16 cellular contexts compared by ENCODE assay signal in the genomic region with DNA sequence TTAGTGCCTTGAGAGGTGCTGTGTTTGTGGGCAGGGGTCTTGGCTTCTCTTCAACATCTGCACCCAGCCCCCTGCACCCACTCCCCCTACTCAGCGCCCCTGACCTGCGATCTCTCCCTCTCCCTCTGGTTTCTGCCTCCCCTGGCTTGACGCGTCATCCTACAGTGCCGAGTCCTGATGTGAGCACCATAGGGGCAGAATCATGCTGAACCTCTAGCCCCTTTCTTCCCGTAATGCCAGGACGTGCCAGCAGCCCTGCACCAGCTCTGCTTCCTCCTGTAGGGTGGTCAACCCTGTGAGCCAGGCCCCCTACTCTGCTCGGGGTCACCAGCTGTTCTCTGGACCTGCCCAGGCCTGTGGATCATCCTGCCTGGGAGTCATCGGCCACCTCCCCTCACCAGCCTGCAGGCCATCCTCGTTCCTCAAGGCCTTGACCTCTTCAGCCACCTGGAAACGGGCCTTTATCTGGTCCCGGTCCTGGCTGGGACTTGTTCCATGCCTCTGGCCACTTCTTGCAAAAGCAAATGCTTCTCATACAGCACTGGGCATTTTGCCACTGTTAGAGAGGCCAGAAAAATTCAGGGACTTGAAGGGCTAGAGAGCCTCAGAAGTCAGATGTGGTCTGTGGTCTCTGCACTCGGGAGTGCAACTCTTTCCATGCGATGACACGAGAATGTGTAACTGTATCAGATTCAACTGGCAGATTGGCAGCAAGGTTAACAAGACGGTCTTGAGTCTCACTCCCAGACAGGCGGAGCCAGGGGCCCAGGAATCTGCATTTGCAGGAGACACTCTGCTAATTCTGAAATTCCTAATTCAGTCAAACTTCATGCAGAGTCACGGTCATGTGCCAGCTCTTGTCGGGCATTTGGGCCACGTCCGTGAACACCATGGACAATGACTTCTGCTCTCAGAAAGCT. TPM values are rescaled to one million over a fixed set of nuclear protein-coding genes. Genes with fewer than 3 reads are reported as not detected.
DNase-seq lines count a peak whose midpoint lies in the region; ATAC-seq, FAIRE-seq and TF ChIP-seq lines count a peak whose summit lies in the region.
"Had no signal": no experiment of that assay in that cellular context is flagged by ENCODE, and none has a peak within 500 bp of the region (broad histone marks: within the 10 kb centered on the region; RNA-seq: fewer than 3 reads in every experiment).

No MANE protein-coding gene starts in this region.

- TF ChIP-seq CTCF in choroid plexus epithelial cell (conservative IDR thresholded peaks at IDR 0.05; ENCODE audit: low read depth, low read length) (no peak), uterus (IDR thresholded peaks at IDR 0.05) (no peak)

- peaks cover 0 to 3% of the 10 kb centered on the region in 2 donors for H3K4me1 ChIP-seq in uterus
- H3K4me1 ChIP-seq: pancreas, stomach had no signal

- H3K9me3 ChIP-seq in uterus, result no peaks in the 10 kb centered on the region
- H3K9me3 ChIP-seq: pancreas, stomach had no signal

- H3K27me3 ChIP-seq in uterus, result no peaks in the 10 kb centered on the region
- H3K27me3 ChIP-seq: pancreas, stomach had no signal

- H3K36me3 ChIP-seq in uterus, result no peaks in the 10 kb centered on the region
- H3K36me3 ChIP-seq: pancreas, stomach had no signal

- intact Hi-C loops in uterus (cut with DNase I; ENCODE audit: low total_unique reads), result no loop called here

- no peak overlapping the region for H3K4me3 ChIP-seq in Jurkat, Clone E6-1 (ENCODE audit: low read length)
- H3K4me3 ChIP-seq in choroid plexus epithelial cell (ENCODE audit: low read depth, low read length) (no peak overlapping the region), uterus (no peak overlapping the region)
- H3K4me3 ChIP-seq: pancreas, stomach had no signal

- FAIRE-seq in GM12891 (lab: Jason Lieb, UNC), result no peak
- FAIRE-seq: pancreas had no signal

- ATAC-seq in left lobe of liver (peak; percentile 72), HG03521 (IDR thresholded peaks at IDR 0.05; ENCODE audit: unreplicated experiment) (no peak)

- TF ChIP-seq POLR2A in GM12891 (IDR thresholded peaks at IDR 0.05; ENCODE audit: low read depth, low read length) (no peak), uterus (IDR thresholded peaks at IDR 0.05) (no peak)

- no peak overlapping the region for H3K27ac ChIP-seq in uterus
- H3K27ac ChIP-seq: HL-60, pancreas had no signal

- peak; percentile 41 for DNase-seq in Jurkat, Clone E6-1 (ENCODE audit: low read depth, low spot score)
- DNase-seq in choroid plexus epithelial cell (ENCODE audit: low read depth), result peak; percentile 56
- peak; percentile 91 for DNase-seq in left lobe of liver (ENCODE audit: low spot score)
- peak; percentile 33 for DNase-seq in stromal cell of bone marrow (ENCODE audit: low read depth)
- DNase-seq in GM12891 (ENCODE audit: insufficient read length, low spot score), result no peak
- no peak for DNase-seq in uterus
- DNase-seq in epidermal melanocyte (ENCODE audit: insufficient read length, low spot score), result no peak
- DNase-seq: activated CD4-positive, alpha-beta T cell treated with anti-CD3 and anti-CD28 coated beads, Interleukin-2, amount 50 U/mL, for 1 hour; CD8-positive, alpha-beta memory T cell; stimulated activated CD4-positive, alpha-beta T cell treated with anti-CD3 and anti-CD28 coated beads, Interleukin-4, amount 100 ng/mL, for 24 hours; stomach had no signal

TF ChIP-seq in GM12891, 5 proteins besides CTCF, POLR2A, EP300 and RAD21:
- TF ChIP-seq SPI1 (IDR thresholded peaks at IDR 0.05; ENCODE audit: low read depth, low read length), result no peak
- TF ChIP-seq TAF1 (IDR thresholded peaks at IDR 0.05; ENCODE audit: low read depth, low read length), result no peak
- no peak for TF ChIP-seq PAX5 (IDR thresholded peaks at IDR 0.05; ENCODE audit: insufficient read depth, low read length, severe bottlenecking)
- no peak for TF ChIP-seq POLR2AphosphoS5 (IDR thresholded peaks at IDR 0.05; ENCODE audit: low read depth, low read length)
- TF ChIP-seq POU2F2 (IDR thresholded peaks at IDR 0.05; ENCODE audit: low read depth, low read length), result no peak

RNA-seq across cellular contexts. Expression of a gene that starts 16.7 kb away (rescaled TPM):
- polyA plus RNA-seq in Jurkat, Clone E6-1 (2012; ENCODE audit: insufficient read depth, insufficient read length), result 0.79 TPM
- total RNA-seq in left lobe of liver (105 TPM), uterus (10 to 100 TPM in 3 of 4 donors, 1 to 10 TPM in 1; 1.9 to 23.4 (median 18.2) TPM)
- not detected for polyA plus RNA-seq in GM12891 (2012; ENCODE audit: low read depth, missing spikeins)
- total RNA-seq: T-helper 1 cell treated with Interleukin-12 subunit alpha and Interleukin-12 subunit beta and Interleukin-4 antibody, amounts not matched to agents 30 ng/mL and 1 ng/mL, for 36 hours had no signal
- polyA plus RNA-seq: CD8-positive, alpha-beta memory T cell had no signal

RNA-seq across cellular contexts. Expression of a gene that starts 20.8 kb away (rescaled TPM):
- not detected for polyA plus RNA-seq in Jurkat, Clone E6-1 (2012; ENCODE audit: insufficient read depth, insufficient read length)
- total RNA-seq in left lobe of liver (not detected), uterus (1 to 10 TPM in 1 of 4 donors, under 1 TPM in 1, not detected in 2; 0.98 to 2.8 TPM)
- polyA plus RNA-seq in GM12891 (2012; ENCODE audit: low read depth, missing spikeins), result not detected
- total RNA-seq: CD8-positive, alpha-beta memory T cell; lung microvascular endothelial cell; pancreas; stomach; T-helper 1 cell treated with Interleukin-12 subunit alpha and Interleukin-12 subunit beta and Interleukin-4 antibody, amounts not matched to agents 30 ng/mL and 1 ng/mL, for 36 hours had no signal
- polyA plus RNA-seq: CD8-positive, alpha-beta memory T cell; pancreas; stomach had no signal

Comparison
In these comparisons a context has a peak if more than half of its experiments do, and no peak if none do; other contexts are left out.
1. DNase-seq: peak in Jurkat, Clone E6-1 (single experiment), choroid plexus epithelial cell (single experiment), left lobe of liver (single experiment) and stromal cell of bone marrow (single experiment); none in GM12891 (single experiment), uterus (0 of 2) and epidermal melanocyte (single experiment).